ENCODE assay signal across 11 cellular contexts in genomic region chr17:7010523-7010922, GRCh38. TPM values are rescaled to one million over a fixed set of nuclear protein-coding genes. Genes with fewer than 3 reads are reported as not detected.
A peak's percentile ranks its signal among the peaks of the same experiment; 100 is the strongest.
DNase-seq lines count a peak whose midpoint lies in the region; ATAC-seq and TF ChIP-seq lines count a peak whose summit lies in the region.
"Had no signal": no experiment of that assay in that cellular context is flagged by ENCODE, and none has a peak within 500 bp of the region (broad histone marks: within the 10 kb centered on the region; RNA-seq: fewer than 3 reads in every experiment).

No MANE protein-coding gene starts in this region.

- TF ChIP-seq RAD21 in SK-N-SH (IDR thresholded peaks at IDR 0.05; ENCODE audit: low read length), result no peak

- H3K27ac ChIP-seq in SK-N-SH (ENCODE audit: low read depth in 2 of 2, low read length in 1 of 2) (no peak overlapping the region), rectal smooth muscle tissue (ENCODE audit: low read depth, low read length) (no peak overlapping the region), WERI-Rb-1 (no peak overlapping the region)

- no peaks in the 10 kb centered on the region for H3K27me3 Mint-ChIP-seq in T-cell

- no peak for TF ChIP-seq EP300 in SK-N-SH (IDR thresholded peaks at IDR 0.05; ENCODE audit: borderline replicate concordance in 1 of 2, low read depth in 1 of 2, low read length in 1 of 2)

- H3K9me2 ChIP-seq in SK-N-SH, result no peaks in the 10 kb centered on the region

- H3K4me3 Mint-ChIP-seq in T-cell, result peak overlapping the region; percentile 52 to 93 (median 62)

- H2AFZ ChIP-seq in SK-N-SH (ENCODE audit: low read depth), result no peak overlapping the region

- H3K27ac Mint-ChIP-seq in T-cell, result peak overlapping the region; percentile 55 to 68

- H3K4me2 ChIP-seq in SK-N-SH, result peak overlapping the region; percentile 83

- H3F3A ChIP-seq in SK-N-SH (replicated peaks; ENCODE audit: insufficient read depth), result peaks cover 12% of the 10 kb centered on the region

- H3K36me3 ChIP-seq in SK-N-SH (replicated peaks in 1 of 2; ENCODE audit: control insufficient read depth in 1 of 2, insufficient read depth in 2 of 2, low read length in 1 of 2), result no peaks in the 10 kb centered on the region
- H3K36me3 ChIP-seq in rectal smooth muscle tissue (ENCODE audit: control insufficient read depth, insufficient read depth, low read length), result peaks cover 3% of the 10 kb centered on the region
- H3K36me3 ChIP-seq in WERI-Rb-1, result peaks cover 14% of the 10 kb centered on the region

- DNase-seq in SK-N-SH (no peak), T-cell (no peak), fibroblast of pulmonary artery (ENCODE audit: low read depth) (no peak), WERI-Rb-1 (no peak), KG1 (lab: John Stamatoyannopoulos, UW) (no peak)
- DNase-seq: NCI-H1048; nucleus accumbens; stimulated activated CD4-positive, alpha-beta T cell treated with anti-CD3 and anti-CD28 coated beads, Interleukin-4, amount 100 ng/mL, for 24 hours had no signal

- H3K4me3 ChIP-seq in SK-N-SH (ENCODE audit: low read depth in 2 of 2, low read length in 1 of 2), result peak overlapping the region in 1 of 2 experiments; percentile 85; a peak in 2 of 4 replicates
- peak overlapping the region; percentile 88 for H3K4me3 ChIP-seq in fibroblast of pulmonary artery (replicated peaks; ENCODE audit: low read depth, low read length)
- peak overlapping the region; percentile 2 for H3K4me3 ChIP-seq in rectal smooth muscle tissue (ENCODE audit: low read length)
- H3K4me3 ChIP-seq in WERI-Rb-1 (ENCODE audit: low read depth, low read length), result no peak overlapping the region

- H3K9ac ChIP-seq in SK-N-SH (0 out of 2 replicates have a peak overlapping the region, but pooled peaks have one; percentile 97), rectal smooth muscle tissue (ENCODE audit: low read length) (no peak overlapping the region)

- ATAC-seq in SK-N-SH treated with all-trans-retinoic acid at 6 μM for 48 hours (no peak), T-cell (replicated peaks in 1 of 4) (no peak), GM21723 (IDR thresholded peaks at IDR 0.05; ENCODE audit: unreplicated experiment) (no peak)

- 92% methylated on average over 2 of the region's 2 CpGs for WGBS in SK-N-SH (ENCODE audit: low lambda C conversion rate)

- H3K9me3 Mint-ChIP-seq in T-cell, result no peaks in the 10 kb centered on the region

- H4K20me1 ChIP-seq in SK-N-SH (ENCODE audit: insufficient read depth), result no peaks in the 10 kb centered on the region

- H3K27me3 ChIP-seq in SK-N-SH (ENCODE audit: insufficient read depth), result no peaks in the 10 kb centered on the region
- H3K27me3 ChIP-seq in rectal smooth muscle tissue (ENCODE audit: control insufficient read depth, insufficient read depth, low read length), result no peaks in the 10 kb centered on the region
- no peaks in the 10 kb centered on the region for H3K27me3 ChIP-seq in WERI-Rb-1 (ENCODE audit: insufficient read depth, low read depth, severe bottlenecking)

- TF ChIP-seq CTCF in SK-N-SH (IDR thresholded peaks at IDR 0.05) (no peak), fibroblast of pulmonary artery (IDR thresholded peaks at IDR 0.05; ENCODE audit: low read length, missing control alignments) (no peak), WERI-Rb-1 (IDR thresholded peaks at IDR 0.05; ENCODE audit: low read depth, low read length) (no peak)

- POLR2A ChIA-PET in SK-N-SH (lab: Yijun Ruan, JAX) (no interaction called here), T-cell (lab: Charles Lee) (interaction anchor here in 1 of 2 donors (0.7 kb wide), 1 partner anchor 22 kb away, joined by 4 read pairs; no protein-coding TSS in a partner anchor)

- H3K4me1 ChIP-seq in SK-N-SH (ENCODE audit: control insufficient read depth in 1 of 2, insufficient read depth in 2 of 2, low read depth in 1 of 2, low read length in 1 of 2), result peaks cover 11 to 23% of the 10 kb centered on the region in 2 experiments; a peak in 2 of 4 replicates
- H3K4me1 ChIP-seq in rectal smooth muscle tissue (ENCODE audit: control insufficient read depth, insufficient read depth, low read length), result peaks cover 25% of the 10 kb centered on the region

- peaks cover 68% of the 10 kb centered on the region for H3K79me2 ChIP-seq in SK-N-SH (ENCODE audit: insufficient read depth)

- peaks cover 12% of the 10 kb centered on the region for H3K36me3 Mint-ChIP-seq in T-cell

- H3K9me3 ChIP-seq in SK-N-SH (no peaks in the 10 kb centered on the region), WERI-Rb-1 (ENCODE audit: severe bottlenecking) (no peaks in the 10 kb centered on the region)

- peaks cover 59 to 71% (median 68%) of the 10 kb centered on the region in 3 donors for H3K4me1 Mint-ChIP-seq in T-cell

- CTCF ChIA-PET in SK-N-SH (lab: Yijun Ruan, JAX) (interaction anchor here (1.0 to 2.2 kb wide), 3 partner anchors 35 to 167 kb away, joined by 3 to 12 read pairs (median 3); no protein-coding TSS in a partner anchor), T-cell (lab: Charles Lee) (no interaction called here)

TF ChIP-seq in SK-N-SH, 30 proteins besides CTCF, POLR2A, EP300 and RAD21 (continues in another document):
- TF ChIP-seq POLR2AphosphoS5 (IDR thresholded peaks at IDR 0.05; ENCODE audit: low read depth, low read length) (no peak), USF1 (IDR thresholded peaks at IDR 0.05; ENCODE audit: borderline replicate concordance, low read depth) (no peak), SMC3 (IDR thresholded peaks at IDR 0.05; ENCODE audit: low read depth, low read length) (no peak)

TF ChIP-seq in SK-N-SH treated with all-trans-retinoic acid at 6 μM for 48 hours, 23 proteins besides CTCF, POLR2A, EP300 and RAD21 (continues in another document):
- TF ChIP-seq ZNF565 (CRISPR knock-in tag; conservative IDR thresholded peaks at IDR 0.05; ENCODE audit: low read depth), result no peak
- TF ChIP-seq OSR1 (CRISPR knock-in tag; IDR thresholded peaks at IDR 0.05), result no peak
- TF ChIP-seq PPARA (CRISPR knock-in tag; IDR thresholded peaks at IDR 0.05; ENCODE audit: borderline replicate concordance), result no peak
- TF ChIP-seq ZFP30 (CRISPR knock-in tag; IDR thresholded peaks at IDR 0.05), result no peak
- no peak for TF ChIP-seq GLIS3 (CRISPR knock-in tag; IDR thresholded peaks at IDR 0.05)
- TF ChIP-seq, protein P1, sequence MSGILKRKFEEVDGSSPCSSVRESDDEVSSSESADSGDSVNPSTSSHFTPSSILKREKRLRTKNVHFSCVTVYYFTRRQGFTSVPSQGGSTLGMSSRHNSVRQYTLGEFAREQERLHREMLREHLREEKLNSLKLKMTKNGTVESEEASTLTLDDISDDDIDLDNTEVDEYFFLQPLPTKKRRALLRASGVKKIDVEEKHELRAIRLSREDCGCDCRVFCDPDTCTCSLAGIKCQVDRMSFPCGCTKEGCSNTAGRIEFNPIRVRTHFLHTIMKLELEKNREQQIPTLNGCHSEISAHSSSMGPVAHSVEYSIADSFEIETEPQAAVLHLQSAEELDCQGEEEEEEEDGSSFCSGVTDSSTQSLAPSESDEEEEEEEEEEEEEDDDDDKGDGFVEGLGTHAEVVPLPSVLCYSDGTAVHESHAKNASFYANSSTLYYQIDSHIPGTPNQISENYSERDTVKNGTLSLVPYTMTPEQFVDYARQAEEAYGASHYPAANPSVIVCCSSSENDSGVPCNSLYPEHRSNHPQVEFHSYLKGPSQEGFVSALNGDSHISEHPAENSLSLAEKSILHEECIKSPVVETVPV (CRISPR knock-in tag; IDR thresholded peaks at IDR 0.05), result no peak
- TF ChIP-seq SNAI2 (CRISPR knock-in tag; IDR thresholded peaks at IDR 0.05), result no peak
- TF ChIP-seq ISL1 (CRISPR knock-in tag; IDR thresholded peaks at IDR 0.05), result no peak
- no peak for TF ChIP-seq CREB5 (CRISPR knock-in tag; IDR thresholded peaks at IDR 0.05; ENCODE audit: low read depth)

RNA-seq across cellular contexts. Expression of gene RNASEK, which starts 1.9 kb away (rescaled TPM):
- 220 and 317 TPM in 2 replicates for polyA plus RNA-seq in SK-N-SH (2012; rRNA removed)
- polyA plus RNA-seq in SK-N-SH (2012; cell fraction: cytosol; rRNA removed), result 232 and 313 TPM in 2 replicates
- polyA plus RNA-seq in SK-N-SH (2012; cell fraction: nucleus; rRNA removed), result 127 and 132 TPM in 2 replicates
- total RNA-seq in T-cell, result 100 to 1,000 TPM in 4 of 5 donors, 10 to 100 TPM in 1; 98.3 to 160 (median 133) TPM

RNA-seq across cellular contexts. Expression of gene BCL6B, which starts 12.3 kb away (rescaled TPM):
- polyA plus RNA-seq in SK-N-SH (2012; rRNA removed), result 0.02 TPM in 1 of 2 replicates, not detected in the other
- polyA plus RNA-seq in SK-N-SH (2012; cell fraction: cytosol; rRNA removed), result 0.01 TPM in 2 replicates
- polyA plus RNA-seq in SK-N-SH (2012; cell fraction: nucleus; rRNA removed), result 0.02 and 0.05 TPM in 2 replicates
- under 1 TPM in 1 of 5 donors, not detected in 4; 0.53 TPM for total RNA-seq in T-cell

RNA-seq across cellular contexts. Expression of gene ALOX12, which starts 14.7 kb away (rescaled TPM):
- polyA plus RNA-seq in SK-N-SH (2012; rRNA removed), result not detected in 2 replicates
- polyA plus RNA-seq in SK-N-SH (2012; cell fraction: cytosol; rRNA removed), result not detected in 2 replicates
- polyA plus RNA-seq in SK-N-SH (2012; cell fraction: nucleus; rRNA removed), result not detected in 2 replicates
- total RNA-seq in T-cell, result under 1 TPM in 3 of 5 donors, not detected in 2; 0.12 to 0.78 (median 0.13) TPM

RNA-seq across cellular contexts. Expression of gene SLC16A13, which starts 25.3 kb away (rescaled TPM):
- polyA plus RNA-seq in SK-N-SH (2012; rRNA removed), result 2.5 and 3.9 TPM in 2 replicates
- polyA plus RNA-seq in SK-N-SH (2012; cell fraction: cytosol; rRNA removed), result 1.2 and 2.1 TPM in 2 replicates
- polyA plus RNA-seq in SK-N-SH (2012; cell fraction: nucleus; rRNA removed), result 7.2 and 7.9 TPM in 2 replicates
- total RNA-seq in T-cell, result 10 to 100 TPM in 3 of 5 donors, 1 to 10 TPM in 2; 3.8 to 17.6 (median 15.4) TPM

RNA-seq across cellular contexts. Expression of gene SLC16A11, which starts 33.4 kb away (rescaled TPM):
- polyA plus RNA-seq in SK-N-SH (2012; rRNA removed), result 0.12 and 0.18 TPM in 2 replicates
- 0.03 and 0.04 TPM in 2 replicates for polyA plus RNA-seq in SK-N-SH (2012; cell fraction: cytosol; rRNA removed)
- polyA plus RNA-seq in SK-N-SH (2012; cell fraction: nucleus; rRNA removed), result 0.25 and 1.0 TPM in 2 replicates
- total RNA-seq in T-cell, result 1 to 10 TPM; 1.4 to 2.2 (median 1.8) TPM
